ENCODE assay signal across 35 cellular contexts in the genomic region with DNA sequence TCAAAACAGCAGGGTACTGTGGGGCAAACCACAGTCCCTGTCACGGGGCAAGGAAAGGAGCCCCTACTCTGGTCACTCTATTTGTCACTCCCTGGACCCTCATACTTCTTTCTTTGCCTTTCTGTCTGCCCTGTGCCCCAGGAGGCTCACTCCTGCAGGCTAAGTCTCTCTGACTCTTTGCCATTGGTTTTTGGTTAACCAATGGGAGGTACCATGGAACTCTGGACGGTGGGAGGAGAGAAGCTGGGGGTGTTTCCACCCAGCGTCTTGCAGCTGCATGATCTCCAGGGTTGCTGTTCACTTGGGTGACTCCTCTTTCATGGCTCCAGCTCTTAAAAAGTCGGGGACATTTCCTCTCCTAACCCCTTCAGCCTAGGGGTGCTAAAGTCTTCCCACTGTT. TPM values are rescaled to one million over a fixed set of nuclear protein-coding genes. Genes with fewer than 3 reads are reported as not detected.
"Had no signal": no experiment of that assay in that cellular context is flagged by ENCODE, and none has a peak within 500 bp of the region (broad histone marks: within the 10 kb centered on the region; RNA-seq: fewer than 3 reads in every experiment).

No MANE protein-coding gene starts in this region.

- H3K4me2 ChIP-seq: smooth muscle cell had no signal

- H3K27ac ChIP-seq: adrenal gland, cardiac muscle cell, coronary artery, dorsolateral prefrontal cortex, foreskin keratinocyte, heart right ventricle, left lung, lower lobe of right lung, parathyroid adenoma, psoas muscle, upper lobe of left lung, vagina had no signal

- H2AFZ ChIP-seq: parathyroid adenoma had no signal

- H3K27me3 ChIP-seq: adrenal gland, cardiac muscle cell, upper lobe of left lung, vagina had no signal

- ATAC-seq: activated CD4-positive, alpha-beta T cell treated with anti-CD3 and anti-CD28 coated beads for 36 hours; foreskin keratinocyte; heart right ventricle; left lung; lower lobe of right lung; naive thymus-derived CD8-positive, alpha-beta T cell; psoas muscle; stimulated activated memory B cell treated with anti-CD40 and anti-IgM and Interleukin-4, amounts not matched to agents 10 μg/mL and 1 μg/mL and 100 μg/mL, for 72 hours; stimulated activated naive CD8-positive, alpha-beta T cell treated with anti-CD3 and anti-CD28 coated beads, Interleukin-15, amount 100 ng/mL, for 72 hours; T-helper 17 cell; WTC11 had no signal

- H3K9ac ChIP-seq: parathyroid adenoma had no signal

- H3K9me3 Mint-ChIP-seq: activated naive CD4-positive, alpha-beta T cell treated with anti-CD3 and anti-CD28 coated beads for 36 hours; activated naive CD8-positive, alpha-beta T cell treated with anti-CD3 and anti-CD28 coated beads for 36 hours; activated T-helper 1 cell treated with anti-CD3 and anti-CD28 coated beads, Interleukin-12 subunit alpha, Interleukin-12 subunit beta, Interleukin-2, Interleukin-4 antibody, amounts not matched to agents 30 ng/mL and 10 ng/mL and 1 ng/mL, durations not matched to agents 14 hours and 24 hours and 36 hours; naive thymus-derived CD8-positive, alpha-beta T cell; neural crest cell; stimulated activated memory B cell treated with anti-CD40 and anti-IgM and Interleukin-4, amounts not matched to agents 10 μg/mL and 1 μg/mL and 100 μg/mL, for 72 hours; stimulated activated naive CD8-positive, alpha-beta T cell treated with anti-CD3 and anti-CD28 coated beads, Interleukin-15, amount 100 ng/mL, for 72 hours had no signal

- H3K4me3 Mint-ChIP-seq: activated CD4-positive, alpha-beta T cell treated with anti-CD3 and anti-CD28 coated beads for 36 hours; activated naive CD4-positive, alpha-beta T cell treated with anti-CD3 and anti-CD28 coated beads for 36 hours; activated naive CD8-positive, alpha-beta T cell treated with anti-CD3 and anti-CD28 coated beads for 36 hours; activated T-helper 1 cell treated with anti-CD3 and anti-CD28 coated beads, Interleukin-12 subunit alpha, Interleukin-12 subunit beta, Interleukin-2, Interleukin-4 antibody, amounts not matched to agents 30 ng/mL and 10 ng/mL and 1 ng/mL, durations not matched to agents 14 hours and 24 hours and 36 hours; brain; naive thymus-derived CD8-positive, alpha-beta T cell; neural crest cell; stimulated activated memory B cell treated with anti-CD40 and anti-IgM and Interleukin-4, amounts not matched to agents 10 μg/mL and 1 μg/mL and 100 μg/mL, for 72 hours; stimulated activated naive CD8-positive, alpha-beta T cell treated with anti-CD3 and anti-CD28 coated beads, Interleukin-15, amount 100 ng/mL, for 72 hours; T-helper 17 cell; WTC11 had no signal

- H3K27ac Mint-ChIP-seq: activated CD4-positive, alpha-beta T cell treated with anti-CD3 and anti-CD28 coated beads for 36 hours; activated naive CD4-positive, alpha-beta T cell treated with anti-CD3 and anti-CD28 coated beads for 36 hours; activated naive CD8-positive, alpha-beta T cell treated with anti-CD3 and anti-CD28 coated beads for 36 hours; activated T-helper 1 cell treated with anti-CD3 and anti-CD28 coated beads, Interleukin-12 subunit alpha, Interleukin-12 subunit beta, Interleukin-2, Interleukin-4 antibody, amounts not matched to agents 30 ng/mL and 10 ng/mL and 1 ng/mL, durations not matched to agents 14 hours and 24 hours and 36 hours; brain; naive thymus-derived CD8-positive, alpha-beta T cell; stimulated activated memory B cell treated with anti-CD40 and anti-IgM and Interleukin-4, amounts not matched to agents 10 μg/mL and 1 μg/mL and 100 μg/mL, for 72 hours; T-helper 17 cell; WTC11 had no signal

- H3K9me3 ChIP-seq: adrenal gland, heart right ventricle, left lung, lower lobe of right lung, psoas muscle, upper lobe of left lung, vagina had no signal

- DNase-seq: activated CD4-positive, alpha-beta T cell treated with anti-CD3 and anti-CD28 coated beads for 36 hours; activated CD4-positive, alpha-beta T cell treated with anti-CD3 and anti-CD28 coated beads, Interleukin-2, amount 50 U/mL, for 4 hours; activated effector memory CD4-positive, alpha-beta T cell treated with anti-CD3 and anti-CD28 coated beads, Interleukin-2, amount 50 U/mL, for 16 hours; activated naive CD4-positive, alpha-beta T cell treated with anti-CD3 and anti-CD28 coated beads for 36 hours; activated naive CD8-positive, alpha-beta T cell treated with anti-CD3 and anti-CD28 coated beads for 36 hours; activated T-cell treated with anti-CD3 and anti-CD28 coated beads, Interleukin-2, amount 50 U/mL, for 1 hour; adrenal gland; aorta; dorsolateral prefrontal cortex; foreskin keratinocyte; heart right ventricle; left lung; lower lobe of right lung; mesenchymal stem cell; naive thymus-derived CD8-positive, alpha-beta T cell; nucleus accumbens; psoas muscle; stimulated activated CD4-positive, alpha-beta T cell treated with anti-CD3 and anti-CD28 coated beads, Interleukin-1b, Interleukin-23, amount 100 ng/mL, for 48 hours; stimulated activated CD4-positive, alpha-beta T cell treated with anti-CD3 and anti-CD28 coated beads, Interleukin-4, amount 100 ng/mL, for 4 hours; stimulated activated CD8-positive, alpha-beta memory T cell treated with anti-CD3 and anti-CD28 coated beads, Interleukin-4, amount 100 ng/mL, for 48 hours; stimulated activated naive CD8-positive, alpha-beta T cell treated with anti-CD3 and anti-CD28 coated beads, Interleukin-15, amount 100 ng/mL, for 72 hours; substantia nigra; T-helper 17 cell; T1000; upper lobe of left lung had no signal

- H3K36me3 Mint-ChIP-seq: activated naive CD8-positive, alpha-beta T cell treated with anti-CD3 and anti-CD28 coated beads for 36 hours; brain; naive thymus-derived CD8-positive, alpha-beta T cell; stimulated activated memory B cell treated with anti-CD40 and anti-IgM and Interleukin-4, amounts not matched to agents 10 μg/mL and 1 μg/mL and 100 μg/mL, for 72 hours; WTC11 had no signal

- H3K4me3 ChIP-seq: adrenal gland, cardiac muscle cell, coronary artery, dorsolateral prefrontal cortex, heart right ventricle, left lung, lower lobe of right lung, psoas muscle, smooth muscle cell, upper lobe of left lung, vagina had no signal

- H3K4me1 Mint-ChIP-seq: activated CD4-positive, alpha-beta T cell treated with anti-CD3 and anti-CD28 coated beads for 36 hours; activated naive CD8-positive, alpha-beta T cell treated with anti-CD3 and anti-CD28 coated beads for 36 hours; naive thymus-derived CD8-positive, alpha-beta T cell; neural crest cell; stimulated activated memory B cell treated with anti-CD40 and anti-IgM and Interleukin-4, amounts not matched to agents 10 μg/mL and 1 μg/mL and 100 μg/mL, for 72 hours; WTC11 had no signal

- H3K36me3 ChIP-seq: adrenal gland, cardiac muscle cell, heart right ventricle, left lung, lower lobe of right lung, upper lobe of left lung, vagina had no signal

- H3K79me2 ChIP-seq: parathyroid adenoma had no signal

- H3K4me1 ChIP-seq: adrenal gland, foreskin keratinocyte, heart right ventricle, left lung, lower lobe of right lung, parathyroid adenoma, psoas muscle, upper lobe of left lung, vagina had no signal

RNA-seq across cellular contexts. Expression of a gene that starts 15.4 kb away (rescaled TPM):
- total RNA-seq: lower lobe of right lung, vagina had no signal
